ENCODE assay signal across 16 cellular contexts in genomic region chr3:21654241-21654640, GRCh38.
A peak's percentile ranks its signal among the peaks of the same experiment; 100 is the strongest.
DNase-seq lines count a peak whose midpoint lies in the region; ATAC-seq, FAIRE-seq and TF ChIP-seq lines count a peak whose summit lies in the region.
"Had no signal": no experiment of that assay in that cellular context is flagged by ENCODE, and none has a peak within 500 bp of the region (broad histone marks: within the 10 kb centered on the region; RNA-seq: fewer than 3 reads in every experiment).

No MANE protein-coding gene starts in this region.

- ATAC-seq in SK-N-SH treated with all-trans-retinoic acid at 6 μM for 48 hours (peak; percentile 64), GM18909 (IDR thresholded peaks at IDR 0.05; ENCODE audit: poor library complexity, unreplicated experiment) (no peak), HG03159 (IDR thresholded peaks at IDR 0.05; ENCODE audit: unreplicated experiment) (no peak)
- ATAC-seq: K562 had no signal

- H3K36me3 ChIP-seq in endodermal cell (ENCODE audit: control insufficient read depth, insufficient read depth, low read length) (no peaks in the 10 kb centered on the region), neural progenitor cell (no peaks in the 10 kb centered on the region)
- H3K36me3 ChIP-seq: HAP-1 had no signal

- H3K9me3 ChIP-seq in endodermal cell (ENCODE audit: control insufficient read depth, low read length) (no peaks in the 10 kb centered on the region), neural progenitor cell (ENCODE audit: low read depth) (no peaks in the 10 kb centered on the region)
- H3K9me3 ChIP-seq: HAP-1 had no signal

- H3K36me3 Mint-ChIP-seq in endodermal cell (ENCODE audit: low read depth), result no peaks in the 10 kb centered on the region
- H3K36me3 Mint-ChIP-seq in mesothelial cell of epicardium, result no peaks in the 10 kb centered on the region
- no peaks in the 10 kb centered on the region for H3K36me3 Mint-ChIP-seq in neural progenitor cell

- H3K4me3 ChIP-seq in endodermal cell (ENCODE audit: low read length), result no peak overlapping the region
- no peak overlapping the region for H3K4me3 ChIP-seq in neural progenitor cell
- H3K4me3 ChIP-seq: HAP-1, K562 had no signal

- no peak for TF ChIP-seq POLR2A in H54 (IDR thresholded peaks at IDR 0.05; ENCODE audit: low read depth, low read length)

- H3F3A ChIP-seq in neural progenitor cell (ENCODE audit: low read depth), result no peaks in the 10 kb centered on the region

- no peak for TF ChIP-seq CTCF in endodermal cell (conservative IDR thresholded peaks at IDR 0.05)
- no peak for TF ChIP-seq CTCF in mesothelial cell of epicardium (IDR thresholded peaks at IDR 0.05; ENCODE audit: unreplicated experiment)
- TF ChIP-seq CTCF in RWPE1 (conservative IDR thresholded peaks at IDR 0.05; ENCODE audit: low read depth), result no peak
- TF ChIP-seq CTCF in neural progenitor cell (IDR thresholded peaks at IDR 0.05), result no peak

- DNase-seq in H54 (ENCODE audit: insufficient read length, low spot score) (no peak), endodermal cell (no peak), mesothelial cell of epicardium (ENCODE audit: low spot score in 2 of 2, unreplicated experiment in 2 of 2) (no peak), RWPE1 (ENCODE audit: low spot score) (no peak), neural progenitor cell (ENCODE audit: low spot score) (no peak)
- DNase-seq: DND-41, NCI-H1105, NCI-H2081, NCI-H2171 treated with DMSO at 0.1 percent for 48 hours, SHP77 treated with DMSO at 0.1 percent for 48 hours had no signal

- H3K27ac ChIP-seq in endodermal cell (ENCODE audit: low read depth, low read length) (no peak overlapping the region), RWPE1 (no peak overlapping the region), neural progenitor cell (no peak overlapping the region)
- H3K27ac ChIP-seq: C4-2B had no signal

- H3K9ac ChIP-seq in endodermal cell (ENCODE audit: extremely low read depth, low read length, poor library complexity, severe bottlenecking), result no peak overlapping the region
- no peak overlapping the region for H3K9ac ChIP-seq in neural progenitor cell

- FAIRE-seq in H54 (lab: Jason Lieb, UNC), result peak; percentile 76
- FAIRE-seq: K562 had no signal

- H3K27ac Mint-ChIP-seq in endodermal cell (peak overlapping the region; percentile 59), mesothelial cell of epicardium (peak overlapping the region; percentile 79), neural progenitor cell (no peak overlapping the region)

- no peak overlapping the region for H3K4me2 ChIP-seq in neural progenitor cell

- CTCF ChIA-PET in RWPE1 (lab: Yijun Ruan, JAX), result no interaction called here

- WGBS in endodermal cell (ENCODE audit: insufficient coverage in 1 of 2, insufficient read length in 1 of 2), 2 experiments, result 56 to 70% methylated on average over 3 to 4 of the region's 5 CpGs

- POLR2A ChIA-PET in RWPE1 (lab: Yijun Ruan, JAX; ENCODE audit: low non-redundant PET), result no interaction called here

- H3K4me1 ChIP-seq in endodermal cell (ENCODE audit: control insufficient read depth, insufficient read depth, low read length) (no peaks in the 10 kb centered on the region), neural progenitor cell (no peaks in the 10 kb centered on the region)
- H3K4me1 ChIP-seq: HAP-1 had no signal

- H4K20me1 ChIP-seq in neural progenitor cell (ENCODE audit: low read depth), result no peaks in the 10 kb centered on the region

- H3K9me3 Mint-ChIP-seq in endodermal cell (no peaks in the 10 kb centered on the region), mesothelial cell of epicardium (no peaks in the 10 kb centered on the region), neural progenitor cell (no peaks in the 10 kb centered on the region)

- H3K4me1 Mint-ChIP-seq in endodermal cell (peaks cover 4% of the 10 kb centered on the region), mesothelial cell of epicardium (peaks cover 22% of the 10 kb centered on the region), neural progenitor cell (no peaks in the 10 kb centered on the region)

- no peaks in the 10 kb centered on the region for H3K79me2 ChIP-seq in neural progenitor cell (ENCODE audit: low read depth)

- H2AFZ ChIP-seq in neural progenitor cell (replicated peaks), result no peak overlapping the region

- no peak overlapping the region for H3K4me3 Mint-ChIP-seq in endodermal cell
- H3K4me3 Mint-ChIP-seq in mesothelial cell of epicardium, result no peak overlapping the region
- H3K4me3 Mint-ChIP-seq in neural progenitor cell, result no peak overlapping the region

- H3K27me3 Mint-ChIP-seq in endodermal cell (ENCODE audit: insufficient read depth) (no peaks in the 10 kb centered on the region), mesothelial cell of epicardium (ENCODE audit: low read depth) (no peaks in the 10 kb centered on the region), neural progenitor cell (ENCODE audit: insufficient read depth, low read depth) (peaks cover 2% of the 10 kb centered on the region)

- H3K27me3 ChIP-seq in endodermal cell (ENCODE audit: control insufficient read depth, insufficient read depth, low read length, poor library complexity, severe bottlenecking) (no peaks in the 10 kb centered on the region), neural progenitor cell (no peaks in the 10 kb centered on the region)

TF ChIP-seq in SK-N-SH treated with all-trans-retinoic acid at 6 μM for 48 hours, 23 proteins besides CTCF, POLR2A, EP300 and RAD21:
- no peak for TF ChIP-seq CSDC2 (CRISPR knock-in tag; IDR thresholded peaks at IDR 0.05)
- TF ChIP-seq ISL1 (CRISPR knock-in tag; IDR thresholded peaks at IDR 0.05), result no peak
- TF ChIP-seq PPARA (CRISPR knock-in tag; IDR thresholded peaks at IDR 0.05; ENCODE audit: borderline replicate concordance), result no peak
- no peak for TF ChIP-seq ZFP3 (CRISPR knock-in tag; IDR thresholded peaks at IDR 0.05)
- no peak for TF ChIP-seq TCF4 (CRISPR knock-in tag; IDR thresholded peaks at IDR 0.05; ENCODE audit: borderline replicate concordance)
- no peak for TF ChIP-seq TSHZ2 (CRISPR knock-in tag; IDR thresholded peaks at IDR 0.05)
- no peak for TF ChIP-seq ARNTL (CRISPR knock-in tag; IDR thresholded peaks at IDR 0.05; ENCODE audit: borderline replicate concordance, low read depth)
- no peak for TF ChIP-seq ZC3H10 (CRISPR knock-in tag; IDR thresholded peaks at IDR 0.05)
- no peak for TF ChIP-seq ESRRG (CRISPR knock-in tag; IDR thresholded peaks at IDR 0.05)
